Comparison of ENCODE assay signal across 1 cellular context in genomic region chr10:101080933-101081546, GRCh38.
TF ChIP-seq lines count a peak whose summit lies in the region.

No MANE protein-coding gene starts in this region.

TF ChIP-seq in endothelial cell of umbilical vein, 7 proteins besides CTCF, POLR2A, EP300 and RAD21 (continued from another document):
- TF ChIP-seq, protein P1, sequence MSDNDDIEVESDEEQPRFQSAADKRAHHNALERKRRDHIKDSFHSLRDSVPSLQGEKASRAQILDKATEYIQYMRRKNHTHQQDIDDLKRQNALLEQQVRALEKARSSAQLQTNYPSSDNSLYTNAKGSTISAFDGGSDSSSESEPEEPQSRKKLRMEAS (IDR thresholded peaks at IDR 0.05; ENCODE audit: insufficient read depth, insufficient read length) = no peak
- no peak for TF ChIP-seq FOS (IDR thresholded peaks at IDR 0.05; ENCODE audit: borderline replicate concordance, insufficient read depth, low read length)
- TF ChIP-seq MYC (IDR thresholded peaks at IDR 0.05; ENCODE audit: low read depth, low read length) = no peak
- TF ChIP-seq JUN (IDR thresholded peaks at IDR 0.05; ENCODE audit: borderline replicate concordance, insufficient read depth, insufficient read length, low read depth) = no peak
- TF ChIP-seq POLR2AphosphoS5 (IDR thresholded peaks at IDR 0.05; ENCODE audit: insufficient read depth, low read depth, low read length) = no peak
